1 cellular context compared by ENCODE assay signal in the genomic region with DNA sequence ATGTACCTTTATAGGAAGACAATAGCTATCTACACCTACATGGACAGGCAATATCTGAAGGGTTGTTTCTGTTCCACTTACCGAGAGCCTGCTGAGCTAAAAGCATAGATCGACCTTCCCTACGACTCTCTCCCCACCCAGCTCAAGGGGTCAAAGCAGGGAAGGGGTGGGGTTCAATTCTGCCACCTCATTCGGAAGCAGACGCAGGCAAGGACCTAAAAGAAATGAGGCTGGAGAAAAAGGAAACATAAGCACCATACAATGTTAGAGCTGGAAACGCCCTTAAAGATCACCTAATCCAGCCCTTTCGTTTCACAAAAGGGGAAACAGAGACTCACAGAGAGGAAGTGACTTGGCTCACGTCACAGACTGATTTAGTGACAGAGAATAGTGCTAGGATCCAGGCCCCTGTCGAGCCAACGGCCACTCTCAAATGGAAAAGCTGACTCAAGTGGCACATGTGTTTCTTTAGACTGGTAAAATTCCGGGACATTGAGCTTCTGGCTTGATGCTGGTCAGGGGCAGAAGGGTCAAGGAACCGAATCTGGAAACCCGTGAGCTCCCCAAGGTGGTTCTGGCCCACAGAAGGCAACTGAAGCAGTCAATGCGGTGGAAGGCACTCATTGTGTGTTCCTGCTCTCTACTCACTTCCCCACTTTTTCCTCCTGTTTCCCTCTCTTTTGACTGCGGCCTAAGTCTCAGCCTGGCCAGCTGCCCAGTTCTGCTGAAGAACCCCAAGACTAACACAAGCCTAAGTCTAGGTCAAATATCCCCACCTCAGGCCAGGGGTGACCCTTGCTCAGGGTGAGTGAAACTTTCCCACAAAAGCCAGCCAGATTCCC.
TF ChIP-seq lines count a peak whose summit lies in the region.

No MANE protein-coding gene starts in this region.

TF ChIP-seq in K562, 482 proteins besides CTCF, POLR2A, EP300 and RAD21 (continued from another document and continues in another):
- TF ChIP-seq, protein P1, sequence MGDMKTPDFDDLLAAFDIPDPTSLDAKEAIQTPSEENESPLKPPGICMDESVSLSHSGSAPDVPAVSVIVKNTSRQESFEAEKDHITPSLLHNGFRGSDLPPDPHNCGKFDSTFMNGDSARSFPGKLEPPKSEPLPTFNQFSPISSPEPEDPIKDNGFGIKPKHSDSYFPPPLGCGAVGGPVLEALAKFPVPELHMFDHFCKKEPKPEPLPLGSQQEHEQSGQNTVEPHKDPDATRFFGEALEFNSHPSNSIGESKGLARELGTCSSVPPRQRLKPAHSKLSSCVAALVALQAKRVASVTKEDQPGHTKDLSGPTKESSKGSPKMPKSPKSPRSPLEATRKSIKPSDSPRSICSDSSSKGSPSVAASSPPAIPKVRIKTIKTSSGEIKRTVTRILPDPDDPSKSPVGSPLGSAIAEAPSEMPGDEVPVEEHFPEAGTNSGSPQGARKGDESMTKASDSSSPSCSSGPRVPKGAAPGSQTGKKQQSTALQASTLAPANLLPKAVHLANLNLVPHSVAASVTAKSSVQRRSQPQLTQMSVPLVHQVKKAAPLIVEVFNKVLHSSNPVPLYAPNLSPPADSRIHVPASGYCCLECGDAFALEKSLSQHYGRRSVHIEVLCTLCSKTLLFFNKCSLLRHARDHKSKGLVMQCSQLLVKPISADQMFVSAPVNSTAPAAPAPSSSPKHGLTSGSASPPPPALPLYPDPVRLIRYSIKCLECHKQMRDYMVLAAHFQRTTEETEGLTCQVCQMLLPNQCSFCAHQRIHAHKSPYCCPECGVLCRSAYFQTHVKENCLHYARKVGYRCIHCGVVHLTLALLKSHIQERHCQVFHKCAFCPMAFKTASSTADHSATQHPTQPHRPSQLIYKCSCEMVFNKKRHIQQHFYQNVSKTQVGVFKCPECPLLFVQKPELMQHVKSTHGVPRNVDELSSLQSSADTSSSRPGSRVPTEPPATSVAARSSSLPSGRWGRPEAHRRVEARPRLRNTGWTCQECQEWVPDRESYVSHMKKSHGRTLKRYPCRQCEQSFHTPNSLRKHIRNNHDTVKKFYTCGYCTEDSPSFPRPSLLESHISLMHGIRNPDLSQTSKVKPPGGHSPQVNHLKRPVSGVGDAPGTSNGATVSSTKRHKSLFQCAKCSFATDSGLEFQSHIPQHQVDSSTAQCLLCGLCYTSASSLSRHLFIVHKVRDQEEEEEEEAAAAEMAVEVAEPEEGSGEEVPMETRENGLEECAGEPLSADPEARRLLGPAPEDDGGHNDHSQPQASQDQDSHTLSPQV (IDR thresholded peaks at IDR 0.05): peak; percentile 65
- TF ChIP-seq, protein P2, sequence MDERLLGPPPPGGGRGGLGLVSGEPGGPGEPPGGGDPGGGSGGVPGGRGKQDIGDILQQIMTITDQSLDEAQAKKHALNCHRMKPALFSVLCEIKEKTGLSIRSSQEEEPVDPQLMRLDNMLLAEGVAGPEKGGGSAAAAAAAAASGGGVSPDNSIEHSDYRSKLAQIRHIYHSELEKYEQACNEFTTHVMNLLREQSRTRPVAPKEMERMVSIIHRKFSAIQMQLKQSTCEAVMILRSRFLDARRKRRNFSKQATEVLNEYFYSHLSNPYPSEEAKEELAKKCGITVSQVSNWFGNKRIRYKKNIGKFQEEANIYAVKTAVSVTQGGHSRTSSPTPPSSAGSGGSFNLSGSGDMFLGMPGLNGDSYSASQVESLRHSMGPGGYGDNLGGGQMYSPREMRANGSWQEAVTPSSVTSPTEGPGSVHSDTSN (CRISPR knock-in tag; IDR thresholded peaks at IDR 0.05; ENCODE audit: low read depth): no peak
- TF ChIP-seq, protein P2 (tag; conservative IDR thresholded peaks at IDR 0.05; ENCODE audit: low read depth): 0 out of 2 replicates have a peak, but pooled peaks have one; percentile 35
- TF ChIP-seq SMARCE1 (IDR thresholded peaks at IDR 0.05) (0 out of 2 replicates have a peak, but pooled peaks have one; percentile 22), SMAD4 (CRISPR knock-in tag; conservative IDR thresholded peaks at IDR 0.05) (peak; percentile 9; the same call in 1 of the 2 replicates), RBM39 (optimal IDR thresholded peaks at IDR 0.05; ENCODE audit: low read depth, low read length) (no peak), CREM (IDR thresholded peaks at IDR 0.05; ENCODE audit: low read depth) (peak; percentile 81), POLR2AphosphoS5 (IDR thresholded peaks at IDR 0.05; ENCODE audit: control insufficient read depth, insufficient read depth, low read depth, low read length) (no peak), PHF8 (IDR thresholded peaks at IDR 0.05; ENCODE audit: borderline replicate concordance, low read length) (peak; percentile 10; the same call in 1 of the 2 replicates), SRF (CRISPR knock-in tag; IDR thresholded peaks at IDR 0.05) (no peak), GABPA (tag; conservative IDR thresholded peaks at IDR 0.05; ENCODE audit: low read depth) (no peak), RB1 (IDR thresholded peaks at IDR 0.05; ENCODE audit: low read depth) (no peak), FOXA1 (IDR thresholded peaks at IDR 0.05; ENCODE audit: borderline replicate concordance) (no peak), MXI1 (IDR thresholded peaks at IDR 0.05; ENCODE audit: low read depth, low read length) (no peak), SP2 (IDR thresholded peaks at IDR 0.05; ENCODE audit: extremely low read depth, low read depth, low read length, poor library complexity, severe bottlenecking) (no peak), ZNF3 (CRISPR knock-in tag; IDR thresholded peaks at IDR 0.05) (no peak), HBP1 (CRISPR knock-in tag; IDR thresholded peaks at IDR 0.05) (no peak), ZBTB33 (CRISPR knock-in tag; IDR thresholded peaks at IDR 0.05) (no peak), SMARCB1 (IDR thresholded peaks at IDR 0.05; ENCODE audit: insufficient read length, low read depth) (no peak), FOXA3 (CRISPR knock-in tag; conservative IDR thresholded peaks at IDR 0.05 in 1 of 2, IDR thresholded peaks at IDR 0.05 in 1 of 2) (no peak), ELF2 (CRISPR knock-in tag; IDR thresholded peaks at IDR 0.05) (no peak), POLR3A (IDR thresholded peaks at IDR 0.05; ENCODE audit: borderline replicate concordance, extremely low read depth, insufficient read depth, insufficient read length) (no peak), ZNF263 (CRISPR knock-in tag; IDR thresholded peaks at IDR 0.05; ENCODE audit: borderline replicate concordance) (no peak), ZNF431 (CRISPR knock-in tag; IDR thresholded peaks at IDR 0.05) (no peak), MAFK (IDR thresholded peaks at IDR 0.05; ENCODE audit: low read length) (no peak), MITF (IDR thresholded peaks at IDR 0.05) (no peak), TCF7 (IDR thresholded peaks at IDR 0.05; ENCODE audit: borderline replicate concordance) (no peak), HMGN3 (IDR thresholded peaks at IDR 0.05; ENCODE audit: borderline replicate concordance, extremely low read depth, insufficient read length, low read depth, low read length) (no peak)
- TF ChIP-seq, protein P3, sequence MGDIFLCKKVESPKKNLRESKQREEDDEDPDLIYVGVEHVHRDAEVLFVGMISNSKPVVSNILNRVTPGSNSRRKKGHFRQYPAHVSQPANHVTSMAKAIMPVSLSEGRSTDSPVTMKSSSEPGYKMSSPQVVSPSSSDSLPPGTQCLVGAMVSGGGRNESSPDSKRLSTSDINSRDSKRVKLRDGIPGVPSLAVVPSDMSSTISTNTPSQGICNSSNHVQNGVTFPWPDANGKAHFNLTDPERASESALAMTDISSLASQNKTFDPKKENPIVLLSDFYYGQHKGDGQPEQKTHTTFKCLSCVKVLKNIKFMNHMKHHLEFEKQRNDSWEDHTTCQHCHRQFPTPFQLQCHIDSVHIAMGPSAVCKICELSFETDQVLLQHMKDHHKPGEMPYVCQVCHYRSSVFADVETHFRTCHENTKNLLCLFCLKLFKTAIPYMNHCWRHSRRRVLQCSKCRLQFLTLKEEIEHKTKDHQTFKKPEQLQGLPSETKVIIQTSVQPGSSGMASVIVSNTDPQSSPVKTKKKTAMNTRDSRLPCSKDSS (IDR thresholded peaks at IDR 0.05; ENCODE audit: low read depth, partially characterized antibody): no peak
- TF ChIP-seq, protein P4, sequence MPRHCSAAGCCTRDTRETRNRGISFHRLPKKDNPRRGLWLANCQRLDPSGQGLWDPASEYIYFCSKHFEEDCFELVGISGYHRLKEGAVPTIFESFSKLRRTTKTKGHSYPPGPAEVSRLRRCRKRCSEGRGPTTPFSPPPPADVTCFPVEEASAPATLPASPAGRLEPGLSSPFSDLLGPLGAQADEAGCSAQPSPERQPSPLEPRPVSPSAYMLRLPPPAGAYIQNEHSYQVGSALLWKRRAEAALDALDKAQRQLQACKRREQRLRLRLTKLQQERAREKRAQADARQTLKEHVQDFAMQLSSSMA (CRISPR knock-in tag; IDR thresholded peaks at IDR 0.05): no peak
- TF ChIP-seq, protein P5, sequence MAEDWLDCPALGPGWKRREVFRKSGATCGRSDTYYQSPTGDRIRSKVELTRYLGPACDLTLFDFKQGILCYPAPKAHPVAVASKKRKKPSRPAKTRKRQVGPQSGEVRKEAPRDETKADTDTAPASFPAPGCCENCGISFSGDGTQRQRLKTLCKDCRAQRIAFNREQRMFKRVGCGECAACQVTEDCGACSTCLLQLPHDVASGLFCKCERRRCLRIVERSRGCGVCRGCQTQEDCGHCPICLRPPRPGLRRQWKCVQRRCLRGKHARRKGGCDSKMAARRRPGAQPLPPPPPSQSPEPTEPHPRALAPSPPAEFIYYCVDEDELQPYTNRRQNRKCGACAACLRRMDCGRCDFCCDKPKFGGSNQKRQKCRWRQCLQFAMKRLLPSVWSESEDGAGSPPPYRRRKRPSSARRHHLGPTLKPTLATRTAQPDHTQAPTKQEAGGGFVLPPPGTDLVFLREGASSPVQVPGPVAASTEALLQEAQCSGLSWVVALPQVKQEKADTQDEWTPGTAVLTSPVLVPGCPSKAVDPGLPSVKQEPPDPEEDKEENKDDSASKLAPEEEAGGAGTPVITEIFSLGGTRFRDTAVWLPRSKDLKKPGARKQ (CRISPR knock-in tag; IDR thresholded peaks at IDR 0.05): no peak
- TF ChIP-seq, protein P6, sequence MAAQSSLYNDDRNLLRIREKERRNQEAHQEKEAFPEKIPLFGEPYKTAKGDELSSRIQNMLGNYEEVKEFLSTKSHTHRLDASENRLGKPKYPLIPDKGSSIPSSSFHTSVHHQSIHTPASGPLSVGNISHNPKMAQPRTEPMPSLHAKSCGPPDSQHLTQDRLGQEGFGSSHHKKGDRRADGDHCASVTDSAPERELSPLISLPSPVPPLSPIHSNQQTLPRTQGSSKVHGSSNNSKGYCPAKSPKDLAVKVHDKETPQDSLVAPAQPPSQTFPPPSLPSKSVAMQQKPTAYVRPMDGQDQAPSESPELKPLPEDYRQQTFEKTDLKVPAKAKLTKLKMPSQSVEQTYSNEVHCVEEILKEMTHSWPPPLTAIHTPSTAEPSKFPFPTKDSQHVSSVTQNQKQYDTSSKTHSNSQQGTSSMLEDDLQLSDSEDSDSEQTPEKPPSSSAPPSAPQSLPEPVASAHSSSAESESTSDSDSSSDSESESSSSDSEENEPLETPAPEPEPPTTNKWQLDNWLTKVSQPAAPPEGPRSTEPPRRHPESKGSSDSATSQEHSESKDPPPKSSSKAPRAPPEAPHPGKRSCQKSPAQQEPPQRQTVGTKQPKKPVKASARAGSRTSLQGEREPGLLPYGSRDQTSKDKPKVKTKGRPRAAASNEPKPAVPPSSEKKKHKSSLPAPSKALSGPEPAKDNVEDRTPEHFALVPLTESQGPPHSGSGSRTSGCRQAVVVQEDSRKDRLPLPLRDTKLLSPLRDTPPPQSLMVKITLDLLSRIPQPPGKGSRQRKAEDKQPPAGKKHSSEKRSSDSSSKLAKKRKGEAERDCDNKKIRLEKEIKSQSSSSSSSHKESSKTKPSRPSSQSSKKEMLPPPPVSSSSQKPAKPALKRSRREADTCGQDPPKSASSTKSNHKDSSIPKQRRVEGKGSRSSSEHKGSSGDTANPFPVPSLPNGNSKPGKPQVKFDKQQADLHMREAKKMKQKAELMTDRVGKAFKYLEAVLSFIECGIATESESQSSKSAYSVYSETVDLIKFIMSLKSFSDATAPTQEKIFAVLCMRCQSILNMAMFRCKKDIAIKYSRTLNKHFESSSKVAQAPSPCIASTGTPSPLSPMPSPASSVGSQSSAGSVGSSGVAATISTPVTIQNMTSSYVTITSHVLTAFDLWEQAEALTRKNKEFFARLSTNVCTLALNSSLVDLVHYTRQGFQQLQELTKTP (IDR thresholded peaks at IDR 0.05; ENCODE audit: low read depth in 1 of 2, partially characterized antibody in 2 of 2): no peak
